ENCODE assay signal across 25 cellular contexts in the genomic region with DNA sequence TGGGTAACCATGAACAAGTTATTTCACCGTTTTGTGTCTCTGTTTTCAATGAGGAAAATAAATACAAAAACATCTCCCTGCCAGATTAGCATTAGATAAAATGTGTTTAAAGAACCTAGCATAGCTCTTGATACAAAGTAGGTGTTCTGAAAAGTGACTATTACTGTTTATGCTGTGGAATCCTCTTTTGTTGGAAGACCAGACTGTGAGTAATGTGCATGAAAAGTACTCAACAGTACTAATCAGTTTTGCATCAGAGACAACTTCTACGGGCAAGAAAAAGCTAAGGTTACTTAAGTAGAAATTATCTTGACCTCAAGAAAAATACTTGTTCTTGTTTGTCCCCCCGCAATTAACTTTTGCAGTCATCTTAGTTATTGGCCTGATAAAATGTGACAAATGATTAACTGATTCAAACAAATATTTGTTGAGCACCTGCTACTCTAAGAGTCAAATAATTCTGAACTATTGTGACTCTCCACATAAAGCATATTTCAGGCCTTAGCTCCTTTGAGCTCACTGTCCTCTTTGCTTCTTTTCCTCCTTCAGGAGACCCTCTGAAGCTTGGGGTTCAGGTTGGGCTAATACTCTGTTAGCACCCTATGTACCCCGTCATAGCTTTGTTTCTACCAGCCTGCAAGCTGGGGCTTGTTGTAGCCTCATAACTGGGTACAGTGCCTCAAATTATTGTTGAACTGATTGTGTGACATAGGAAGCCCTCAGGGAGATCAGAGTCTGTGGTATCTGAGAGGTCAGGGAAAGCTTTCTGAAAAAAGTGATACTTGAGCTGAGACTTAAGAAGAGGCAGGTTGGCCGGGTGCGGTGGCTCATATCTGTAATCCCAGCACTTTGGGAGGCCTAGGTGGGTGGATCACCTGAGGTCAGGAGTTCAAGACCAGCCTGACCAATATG. TPM values are rescaled to one million over a fixed set of nuclear protein-coding genes. Genes with fewer than 3 reads are reported as not detected.
A peak's percentile ranks its signal among the peaks of the same experiment; 100 is the strongest.
DNase-seq lines count a peak whose midpoint lies in the region; ATAC-seq and TF ChIP-seq lines count a peak whose summit lies in the region.
"Had no signal": no experiment of that assay in that cellular context is flagged by ENCODE, and none has a peak within 500 bp of the region (broad histone marks: within the 10 kb centered on the region; RNA-seq: fewer than 3 reads in every experiment).

No MANE protein-coding gene starts in this region.

- no peak for TF ChIP-seq EP300 in stomach (IDR thresholded peaks at IDR 0.05)

- 57% methylated on average over 6 of the region's 6 CpGs for WGBS in hepatocyte (ENCODE audit: low lambda C conversion rate, missing lambda C conversion rate)
- WGBS in stomach, 5 donors: 51 to 72% (median 64%) methylated on average over 6 of the region's 6 CpGs

- H2AFZ ChIP-seq in hepatocyte: no peak overlapping the region

- peak overlapping the region; percentile 82 for H3K27ac ChIP-seq in HUES48 (ENCODE audit: low read depth, low read length)
- peak overlapping the region; percentile 94 for H3K27ac ChIP-seq in hepatocyte
- peak overlapping the region in 4 of 5 donors; percentile 15 to 49 (median 44) for H3K27ac ChIP-seq in stomach
- H3K27ac ChIP-seq: BLaER1 had no signal

- peaks cover 22% of the 10 kb centered on the region for H3K4me1 ChIP-seq in HUES48 (ENCODE audit: control insufficient read depth, insufficient read depth, low read length)
- peaks cover 6% of the 10 kb centered on the region for H3K4me1 ChIP-seq in hepatocyte (ENCODE audit: insufficient read depth)
- H3K4me1 ChIP-seq in stomach: peaks cover 0 to 6% (median 5%) of the 10 kb centered on the region in 4 donors
- H3K4me1 ChIP-seq: BLaER1 had no signal

- H3K4me3 ChIP-seq in HUES48 (ENCODE audit: low read depth, low read length) (peak overlapping the region; percentile 17; the same call in 1 of the 2 replicates), hepatocyte (no peak overlapping the region), stomach (no peak overlapping the region)
- H3K4me3 ChIP-seq: BLaER1, vagina had no signal

- H3K27me3 ChIP-seq in HUES48 (ENCODE audit: control insufficient read depth, insufficient read depth, low read length) (no peaks in the 10 kb centered on the region), hepatocyte (no peaks in the 10 kb centered on the region), stomach (no peaks in the 10 kb centered on the region)
- H3K27me3 ChIP-seq: BLaER1, vagina had no signal

- TF ChIP-seq CTCF in hepatocyte (IDR thresholded peaks at IDR 0.05; ENCODE audit: poor library complexity) (no peak), stomach (IDR thresholded peaks at IDR 0.05) (no peak)

- H3K9ac ChIP-seq in HUES48 (ENCODE audit: low read depth, low read length): no peak overlapping the region
- H3K9ac ChIP-seq: BLaER1 had no signal

- intact Hi-C loops in stomach (cut with DNase I; ENCODE audit: low total_unique reads): no loop called here

- peaks cover 5% of the 10 kb centered on the region for H3K36me3 ChIP-seq in HUES48 (ENCODE audit: control insufficient read depth, insufficient read depth, low read length)
- H3K36me3 ChIP-seq in hepatocyte (replicated peaks; ENCODE audit: insufficient read depth, low read depth): no peaks in the 10 kb centered on the region
- H3K36me3 ChIP-seq in stomach: peaks cover 0 to 7% (median 0%) of the 10 kb centered on the region in 4 donors
- H3K36me3 ChIP-seq: vagina had no signal

- DNase-seq in amniotic epithelial cell (ENCODE audit: low read depth) (peak; percentile 33), hepatocyte (ENCODE audit: low spot score) (no peak), stomach (no peak), SHP77 (lab: John Stamatoyannopoulos, UW) (no peak), NCI-H1105 treated with DMSO at 0.1 percent for 48 hours (lab: John Stamatoyannopoulos, UW) (no peak)
- DNase-seq: activated B cell treated with CpG ODN at 0.5 μM for 24 hours; activated CD4-positive, alpha-beta T cell treated with anti-CD3 and anti-CD28 coated beads, Interleukin-2, amount 50 U/mL, for 1 hour; activated naive CD4-positive, alpha-beta T cell; activated naive CD8-positive, alpha-beta T cell treated with anti-CD3 and anti-CD28 coated beads, Interleukin-2, amount 50 U/mL, for 24 hours; activated T-cell treated with anti-CD3 and anti-CD28 coated beads, Interleukin-2, amount 50 U/mL, for 4 hours; hypothalamus; immature natural killer cell; NCI-H1048; NCI-H1694; NCI-H446 treated with DMSO at 0.1 percent for 48 hours; NCI-H774; posterior cingulate gyrus; right cardiac atrium; stimulated activated CD8-positive, alpha-beta memory T cell treated with anti-CD3 and anti-CD28 coated beads, Interleukin-4, amount 100 ng/mL, for 48 hours; stimulated activated naive CD8-positive, alpha-beta T cell treated with anti-CD3 and anti-CD28 coated beads, Interleukin-15, amount 100 ng/mL, for 72 hours had no signal

- no peak for ATAC-seq in HG03521 (IDR thresholded peaks at IDR 0.05; ENCODE audit: unreplicated experiment)
- ATAC-seq: activated naive CD8-positive, alpha-beta T cell treated with anti-CD3 and anti-CD28 coated beads, Interleukin-2, amount 50 U/mL, for 24 hours; activated T-cell treated with anti-CD3 and anti-CD28 coated beads, Interleukin-2, amount 50 U/mL, for 4 hours; right cardiac atrium; stimulated activated naive CD8-positive, alpha-beta T cell treated with anti-CD3 and anti-CD28 coated beads, Interleukin-15, amount 100 ng/mL, for 72 hours had no signal

- peak overlapping the region; percentile 1 for H3K4me2 ChIP-seq in hepatocyte
- H3K4me2 ChIP-seq: BLaER1 had no signal

- H3K79me2 ChIP-seq in hepatocyte: no peaks in the 10 kb centered on the region

- TF ChIP-seq POLR2A in stomach (IDR thresholded peaks at IDR 0.05): no peak

- no peaks in the 10 kb centered on the region for H4K20me1 ChIP-seq in hepatocyte (ENCODE audit: insufficient read depth, poor library complexity, severe bottlenecking)
- H4K20me1 ChIP-seq: BLaER1 had no signal

- H3K9me3 ChIP-seq in HUES48 (ENCODE audit: control insufficient read depth, insufficient read depth, low read length) (no peaks in the 10 kb centered on the region), hepatocyte (ENCODE audit: low read depth) (no peaks in the 10 kb centered on the region), stomach (no peaks in the 10 kb centered on the region)
- H3K9me3 ChIP-seq: vagina had no signal

- H3K9me2 ChIP-seq in hepatocyte (replicated peaks; ENCODE audit: insufficient read depth): no peaks in the 10 kb centered on the region

RNA-seq across cellular contexts. Expression of a gene that starts 24.5 kb away (rescaled TPM):
- total RNA-seq in hepatocyte (14.7 and 18.4 TPM in 2 replicates), stomach (100 to 1,000 TPM in 1 of 5 donors, 10 to 100 TPM in 4; 19.1 to 128 (median 60.4) TPM)
- polyA plus RNA-seq in hepatocyte (5.2 and 8.2 TPM in 2 replicates), stomach (10 to 100 TPM in 2 of 3 donors, 1 to 10 TPM in 1; 6.2 to 15.6 (median 11.3) TPM)
- polyA plus RNA-seq: immature natural killer cell had no signal

RNA-seq across cellular contexts. Expression of a gene that starts 42.9 kb away (rescaled TPM):
- total RNA-seq in hepatocyte: 8.7 and 14.8 TPM in 2 replicates
- 21.1 and 23.7 TPM in 2 replicates for polyA plus RNA-seq in hepatocyte
- total RNA-seq in stomach: 10 to 100 TPM in 2 of 5 donors, 1 to 10 TPM in 2, not detected in 1; 3.9 to 18.7 (median 12.5) TPM
- polyA plus RNA-seq in stomach: 10 to 100 TPM; 28.0 to 43.4 (median 35.0) TPM
- total RNA-seq: activated B cell treated with CpG ODN at 0.5 μM for 24 hours; activated T-cell treated with anti-CD3 and anti-CD28 coated beads, Interleukin-2, amount 50 U/mL, for 4 hours; SK-MEL-5 had no signal
- polyA plus RNA-seq: immature natural killer cell had no signal

RNA-seq across cellular contexts. Expression of a gene that starts 49.1 kb away (rescaled TPM):
- total RNA-seq in hepatocyte: not detected in 2 replicates
- 0.19 and 0.29 TPM in 2 replicates for polyA plus RNA-seq in hepatocyte
- under 1 TPM in 1 of 5 donors, not detected in 4; 0.37 TPM for total RNA-seq in stomach
- polyA plus RNA-seq in stomach: 1 to 10 TPM; 2.0 to 5.1 (median 4.0) TPM
- total RNA-seq: activated B cell treated with CpG ODN at 0.5 μM for 24 hours; activated T-cell treated with anti-CD3 and anti-CD28 coated beads, Interleukin-2, amount 50 U/mL, for 4 hours; SK-MEL-5; vagina had no signal
- polyA plus RNA-seq: immature natural killer cell had no signal

RNA-seq across cellular contexts. Expression of a gene that starts 50.1 kb away (rescaled TPM):
- 15.7 and 20.5 TPM in 2 replicates for total RNA-seq in hepatocyte
- 64.8 and 123 TPM in 2 replicates for polyA plus RNA-seq in hepatocyte
- total RNA-seq in stomach: 100 to 1,000 TPM in 2 of 5 donors, 10 to 100 TPM in 3; 28.4 to 207 (median 47.3) TPM
- polyA plus RNA-seq in stomach: 100 to 1,000 TPM in 1 of 3 donors, 10 to 100 TPM in 2; 75.6 to 122 (median 85.7) TPM
- total RNA-seq: activated B cell treated with CpG ODN at 0.5 μM for 24 hours had no signal
- polyA plus RNA-seq: immature natural killer cell had no signal
